In the genomic region with DNA sequence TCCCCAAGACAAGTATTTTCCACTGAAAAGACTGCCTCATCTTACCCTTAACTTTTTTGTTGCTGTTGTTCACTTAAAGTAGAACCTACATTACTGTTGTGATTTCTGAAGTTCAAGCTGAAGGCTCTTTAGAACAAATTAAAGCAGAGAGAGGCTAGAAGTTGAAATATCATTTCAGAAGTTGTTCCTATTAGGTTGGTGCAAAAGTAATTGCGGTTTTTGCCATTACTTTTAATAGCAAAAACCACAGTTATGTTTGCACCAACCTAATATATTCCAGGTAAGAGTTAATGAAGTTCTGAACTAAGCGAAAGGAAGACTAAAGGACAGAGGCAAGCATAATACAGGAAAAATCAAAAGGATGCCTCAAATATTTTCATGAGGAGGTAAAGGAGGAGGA, we compare ENCODE assay signal across 24 cellular contexts.
"Had no signal": no experiment of that assay in that cellular context is flagged by ENCODE, and none has a peak within 500 bp of the region (broad histone marks: within the 10 kb centered on the region; RNA-seq: fewer than 3 reads in every experiment).

No MANE protein-coding gene starts in this region.

- H3K4me1 Mint-ChIP-seq: activated CD4-positive, alpha-beta memory T cell treated with anti-CD3 and anti-CD28 coated beads, Interleukin-2, amount 10 ng/mL, durations not matched to agents 7 days and 5 days; activated naive CD4-positive, alpha-beta T cell treated with anti-CD3 and anti-CD28 coated beads, Interleukin-2, amount 10 ng/mL, durations not matched to agents 7 days and 5 days; immature natural killer cell; naive thymus-derived CD8-positive, alpha-beta T cell had no signal

- H3K36me3 Mint-ChIP-seq: activated naive CD4-positive, alpha-beta T cell treated with anti-CD3 and anti-CD28 coated beads, Interleukin-2, amount 10 ng/mL, durations not matched to agents 7 days and 5 days; immature natural killer cell; naive thymus-derived CD8-positive, alpha-beta T cell had no signal

- H3K4me3 Mint-ChIP-seq: activated CD4-positive, alpha-beta memory T cell treated with anti-CD3 and anti-CD28 coated beads, Interleukin-2, amount 10 ng/mL, durations not matched to agents 7 days and 5 days; activated naive CD4-positive, alpha-beta T cell treated with anti-CD3 and anti-CD28 coated beads, Interleukin-2, amount 10 ng/mL, durations not matched to agents 7 days and 5 days; dendritic cell treated with granulocyte-macrophage colony-stimulating factor and Interleukin-4, amounts not matched to agents 40 ng/mL and 50 ng/mL, for 4 days; immature natural killer cell; naive thymus-derived CD8-positive, alpha-beta T cell; stimulated activated naive CD8-positive, alpha-beta T cell treated with anti-CD3 and anti-CD28 coated beads, Interleukin-15, Interleukin-2, amounts not matched to agents 100 ng/mL and 50 ng/mL, for 24 hours; T-helper 1 cell treated with Interleukin-12 subunit alpha and Interleukin-12 subunit beta and Interleukin-4 antibody, amounts not matched to agents 30 μg/mL and 1 μg/mL, for 36 hours had no signal

- ATAC-seq: body of pancreas; left lung; naive thymus-derived CD8-positive, alpha-beta T cell had no signal

- H3K9me3 ChIP-seq: body of pancreas, left lung, prostate gland had no signal

- H3K4me1 ChIP-seq: body of pancreas, left lung, prostate gland had no signal

- H3K9me3 Mint-ChIP-seq: activated CD4-positive, alpha-beta memory T cell treated with anti-CD3 and anti-CD28 coated beads, Interleukin-2, amount 10 ng/mL, durations not matched to agents 7 days and 5 days; T-helper 1 cell treated with Interleukin-12 subunit alpha and Interleukin-12 subunit beta and Interleukin-4 antibody, amounts not matched to agents 30 μg/mL and 1 μg/mL, for 36 hours had no signal

- DNase-seq: activated CD4-positive, alpha-beta memory T cell treated with anti-CD3 and anti-CD28 coated beads, Interleukin-2, amount 10 ng/mL, durations not matched to agents 7 days and 5 days; activated CD4-positive, alpha-beta T cell treated with anti-CD3 and anti-CD28 coated beads for 4 hours; activated CD4-positive, CD25-positive, alpha-beta regulatory T cell; activated effector memory CD4-positive, alpha-beta T cell treated with anti-CD3 and anti-CD28 coated beads, Interleukin-2, amount 50 U/mL, for 16 hours; activated naive CD4-positive, alpha-beta T cell treated with anti-CD3 and anti-CD28 coated beads, Interleukin-2, amount 10 ng/mL, durations not matched to agents 7 days and 5 days; activated T-cell treated with anti-CD3 and anti-CD28 coated beads for 4 hours; amygdala; body of pancreas; effector CD8-positive, alpha-beta T cell; erythroblast; foreskin fibroblast; immature natural killer cell; left lung; naive thymus-derived CD8-positive, alpha-beta T cell; stimulated activated CD4-positive, alpha-beta T cell treated with anti-CD3 and anti-CD28 coated beads, Interleukin-12 subunit alpha, Interleukin-12 subunit beta, amount 100 ng/mL, for 4 hours; stimulated activated CD4-positive, alpha-beta T cell treated with anti-CD3 and anti-CD28 coated beads, Interleukin-4, amount 100 ng/mL, for 4 hours; T1000 had no signal

- H3K27me3 ChIP-seq: body of pancreas, cardiac muscle cell, left lung, right atrium auricular region, tibial nerve had no signal

- H3K27ac ChIP-seq: body of pancreas, cardiac muscle cell, left lung, prostate gland, right atrium auricular region, tibial nerve had no signal

- H3K4me3 ChIP-seq: body of pancreas, cardiac muscle cell, left lung, prostate gland, right atrium auricular region, tibial nerve had no signal

- H3K27me3 Mint-ChIP-seq: activated CD4-positive, alpha-beta memory T cell treated with anti-CD3 and anti-CD28 coated beads, Interleukin-2, amount 10 ng/mL, durations not matched to agents 7 days and 5 days; activated naive CD4-positive, alpha-beta T cell treated with anti-CD3 and anti-CD28 coated beads, Interleukin-2, amount 10 ng/mL, durations not matched to agents 7 days and 5 days; dendritic cell treated with granulocyte-macrophage colony-stimulating factor and Interleukin-4, amounts not matched to agents 40 ng/mL and 50 ng/mL, for 4 days; stimulated activated naive CD8-positive, alpha-beta T cell treated with anti-CD3 and anti-CD28 coated beads, Interleukin-15, Interleukin-2, amounts not matched to agents 100 ng/mL and 50 ng/mL, for 24 hours had no signal

- H3K27ac Mint-ChIP-seq: activated CD4-positive, alpha-beta memory T cell treated with anti-CD3 and anti-CD28 coated beads, Interleukin-2, amount 10 ng/mL, durations not matched to agents 7 days and 5 days; activated naive CD4-positive, alpha-beta T cell treated with anti-CD3 and anti-CD28 coated beads, Interleukin-2, amount 10 ng/mL, durations not matched to agents 7 days and 5 days; dendritic cell treated with granulocyte-macrophage colony-stimulating factor and Interleukin-4, amounts not matched to agents 40 ng/mL and 50 ng/mL, for 4 days; immature natural killer cell; naive thymus-derived CD8-positive, alpha-beta T cell; stimulated activated naive CD8-positive, alpha-beta T cell treated with anti-CD3 and anti-CD28 coated beads, Interleukin-15, Interleukin-2, amounts not matched to agents 100 ng/mL and 50 ng/mL, for 24 hours; T-helper 1 cell treated with Interleukin-12 subunit alpha and Interleukin-12 subunit beta and Interleukin-4 antibody, amounts not matched to agents 30 μg/mL and 1 μg/mL, for 36 hours had no signal

- H3K36me3 ChIP-seq: cardiac muscle cell, left lung, prostate gland, right atrium auricular region, tibial nerve had no signal
